8 cellular contexts compared by ENCODE assay signal in the genomic region with DNA sequence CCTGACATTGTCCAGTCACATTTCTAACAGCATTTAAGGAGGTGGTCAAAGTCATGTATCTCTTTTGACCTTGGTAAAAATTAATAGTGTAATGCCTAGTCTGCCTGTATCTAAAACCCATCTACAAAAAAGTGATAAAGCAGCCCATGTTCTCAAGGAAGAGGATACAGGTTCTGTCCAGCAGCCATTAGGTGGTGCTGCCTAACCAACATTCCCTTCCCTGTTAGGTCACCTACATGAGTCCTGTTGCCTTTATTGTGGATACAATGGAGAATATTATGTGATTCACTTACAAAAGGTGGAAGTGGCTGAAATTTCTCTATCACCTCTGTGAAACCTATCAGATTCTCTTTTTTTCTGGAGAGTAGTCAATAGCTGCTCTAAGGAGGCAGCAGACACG. TPM values are rescaled to one million over a fixed set of nuclear protein-coding genes. Genes with fewer than 3 reads are reported as not detected.
DNase-seq lines count a peak whose midpoint lies in the region; ATAC-seq and TF ChIP-seq lines count a peak whose summit lies in the region.

No MANE protein-coding gene starts in this region.

- H3K9me3 ChIP-seq in right atrium auricular region: peaks cover 0 to 5% of the 10 kb centered on the region in 2 donors
- H3K9me3 ChIP-seq in transverse colon: peaks cover 3% of the 10 kb centered on the region in 2 donors

- H3K27ac ChIP-seq in right atrium auricular region (no peak overlapping the region), transverse colon (no peak overlapping the region)

- no peaks in the 10 kb centered on the region for H3K4me1 ChIP-seq in right atrium auricular region
- H3K4me1 ChIP-seq in transverse colon: no peaks in the 10 kb centered on the region

- intact Hi-C loops in transverse colon (cut with DNase I; ENCODE audit: low total_unique reads): no loop called here

- H3K4me1 Mint-ChIP-seq in stimulated activated naive CD8-positive, alpha-beta T cell treated with anti-CD3 and anti-CD28 coated beads, Interleukin-15, amount 100 ng/mL, for 72 hours: no peaks in the 10 kb centered on the region

- no peak overlapping the region for H3K27ac Mint-ChIP-seq in stimulated activated naive CD8-positive, alpha-beta T cell treated with anti-CD3 and anti-CD28 coated beads, Interleukin-15, amount 100 ng/mL, for 72 hours

- 34 to 63% methylated on average over 1 of the region's 1 CpG for WGBS in transverse colon (ENCODE audit: low coverage in 1 of 2), 2 donors

- TF ChIP-seq POLR2A in transverse colon (IDR thresholded peaks at IDR 0.05): no peak

- no peak overlapping the region for H3K4me3 ChIP-seq in GM12875 (ENCODE audit: low read depth, low read length)
- H3K4me3 ChIP-seq in right atrium auricular region: no peak overlapping the region
- no peak overlapping the region for H3K4me3 ChIP-seq in transverse colon

- peak; percentile 75 for DNase-seq in RKO (ENCODE audit: low spot score)
- no peak for DNase-seq in right atrium auricular region (ENCODE audit: low spot score)
- DNase-seq in transverse colon: peak; percentile 37
- no peak for DNase-seq in NCI-H1436 treated with DMSO at 0.1 percent for 48 hours (lab: John Stamatoyannopoulos, UW)
- no peak for DNase-seq in stimulated activated naive CD8-positive, alpha-beta T cell treated with anti-CD3 and anti-CD28 coated beads, Interleukin-15, amount 100 ng/mL, for 72 hours
- no peak for DNase-seq in stimulated activated naive CD4-positive, alpha-beta T cell treated with Interleukin-2 at 50 U/mL for 16 hours (lab: John Stamatoyannopoulos, UW)

- TF ChIP-seq CTCF in GM12875 (IDR thresholded peaks at IDR 0.05; ENCODE audit: borderline replicate concordance, insufficient read depth, low read depth, low read length) (peak; percentile 46), right atrium auricular region (IDR thresholded peaks at IDR 0.05) (peak; percentile 22 to 60), transverse colon (IDR thresholded peaks at IDR 0.05) (peak; percentile 23 to 45 (median 41))

- H3K9me3 Mint-ChIP-seq in stimulated activated naive CD8-positive, alpha-beta T cell treated with anti-CD3 and anti-CD28 coated beads, Interleukin-15, amount 100 ng/mL, for 72 hours: peaks cover 22 to 36% of the 10 kb centered on the region in 2 donors

- ATAC-seq in HG03280 (IDR thresholded peaks at IDR 0.05; ENCODE audit: unreplicated experiment): peak; percentile 60
- ATAC-seq in stimulated activated naive CD8-positive, alpha-beta T cell treated with anti-CD3 and anti-CD28 coated beads, Interleukin-15, amount 100 ng/mL, for 72 hours: no peak

- H3K27me3 ChIP-seq in right atrium auricular region: no peaks in the 10 kb centered on the region
- no peaks in the 10 kb centered on the region for H3K27me3 ChIP-seq in transverse colon

- no peak for TF ChIP-seq EP300 in transverse colon (IDR thresholded peaks at IDR 0.05; ENCODE audit: low read depth)

- no peak overlapping the region for H3K4me3 Mint-ChIP-seq in stimulated activated naive CD8-positive, alpha-beta T cell treated with anti-CD3 and anti-CD28 coated beads, Interleukin-15, amount 100 ng/mL, for 72 hours

- in situ Hi-C loops in transverse colon (cut with MboI; ENCODE audit: low pct_ligation_motif_present in 1 of 4, low pct_unique_long_range_greater_than_20kb in 1 of 4, low sequenced_read_pairs in 3 of 4): loop anchor here in 1 of 4 donors (25.0 kb wide), 1 partner anchor 774 kb away; no protein-coding TSS in a partner anchor

- H3K27me3 Mint-ChIP-seq in stimulated activated naive CD8-positive, alpha-beta T cell treated with anti-CD3 and anti-CD28 coated beads, Interleukin-15, amount 100 ng/mL, for 72 hours: no peaks in the 10 kb centered on the region

- no peaks in the 10 kb centered on the region for H3K36me3 ChIP-seq in right atrium auricular region
- H3K36me3 ChIP-seq in transverse colon: no peaks in the 10 kb centered on the region

RNA-seq across cellular contexts. Expression of gene AQP4, which starts 52.5 kb away (rescaled TPM):
- total RNA-seq in right atrium auricular region (10 to 100 TPM; 10.0 to 14.9 TPM), transverse colon (1 to 10 TPM in 1 of 4 donors, not detected in 3; 2.2 TPM)

Comparison
In these comparisons a context has a peak if more than half of its experiments do, and no peak if none do; other contexts are left out.
1. DNase-seq: peak in RKO (single experiment) and transverse colon (single experiment); none in right atrium auricular region (single experiment), NCI-H1436 treated with DMSO at 0.1 percent for 48 hours (single experiment), stimulated activated naive CD8-positive, alpha-beta T cell treated with anti-CD3 and anti-CD28 coated beads, Interleukin-15, amount 100 ng/mL, for 72 hours (0 of 2) and stimulated activated naive CD4-positive, alpha-beta T cell treated with Interleukin-2 at 50 U/mL for 16 hours (single experiment).
2. Peak in every context shown above with its lines, with median percentiles within 50 percentile points of each other: CTCF ChIP-seq.